In genomic region chr7:99289185-99289584, GRCh38 we compare ENCODE assay signal across 37 cellular contexts. TPM values are rescaled to one million over a fixed set of nuclear protein-coding genes. Genes with fewer than 3 reads are reported as not detected.
"Had no signal": no experiment of that assay in that cellular context is flagged by ENCODE, and none has a peak within 500 bp of the region (broad histone marks: within the 10 kb centered on the region; RNA-seq: fewer than 3 reads in every experiment).

No MANE protein-coding gene starts in this region.

- H3K4me1 ChIP-seq: adrenal gland, body of pancreas, esophagus muscularis mucosa, foreskin keratinocyte, gastroesophageal sphincter had no signal

- H3K9me3 Mint-ChIP-seq: activated CD4-positive, alpha-beta memory T cell treated with anti-CD3 and anti-CD28 coated beads for 36 hours; activated CD4-positive, alpha-beta T cell treated with anti-CD3 and anti-CD28 coated beads, Interleukin-2, amount 10 ng/mL, durations not matched to agents 24 days and 14 days; activated naive CD4-positive, alpha-beta T cell treated with anti-CD3 and anti-CD28 coated beads for 36 hours; activated naive CD4-positive, alpha-beta T cell treated with anti-CD3 and anti-CD28 coated beads, Interleukin-2, amount 50 U/mL, for 24 hours; activated naive CD8-positive, alpha-beta T cell treated with anti-CD3 and anti-CD28 coated beads for 36 hours; activated naive CD8-positive, alpha-beta T cell treated with anti-CD3 and anti-CD28 coated beads, Interleukin-2, amount 50 U/mL, for 24 hours; activated T-helper 1 cell treated with anti-CD3 and anti-CD28 coated beads, Interleukin-12 subunit alpha, Interleukin-12 subunit beta, Interleukin-2, Interleukin-4 antibody, amounts not matched to agents 30 ng/mL and 10 ng/mL and 1 ng/mL, durations not matched to agents 14 hours and 24 hours and 36 hours; activated T-helper 2 cell treated with anti-CD3 and anti-CD28 coated beads, Interferon-gamma antibody, Interleukin-2, Interleukin-4, amounts not matched to agents 10 μg/mL and 5 μg/mL and 100 μg/mL, durations not matched to agents 14 hours and 24 hours and 36 hours; effector memory CD8-positive, alpha-beta T cell; T-helper 2 cell treated with Interferon-gamma antibody and Interleukin-4, amounts not matched to agents 5 μg/mL and 100 μg/mL, for 36 hours had no signal

- H3K9me3 ChIP-seq: adrenal gland, body of pancreas, esophagus muscularis mucosa, gastroesophageal sphincter had no signal

- H3K36me3 ChIP-seq: adrenal gland, esophagus muscularis mucosa, gastroesophageal sphincter, WERI-Rb-1 had no signal

- H3K36me3 Mint-ChIP-seq: activated CD4-positive, alpha-beta memory T cell treated with anti-CD3 and anti-CD28 coated beads for 36 hours; activated CD8-positive, alpha-beta memory T cell treated with anti-CD3 and anti-CD28 coated beads, Interleukin-2, amount 10 ng/mL, durations not matched to agents 7 days and 5 days; activated naive CD4-positive, alpha-beta T cell treated with anti-CD3 and anti-CD28 coated beads, Interleukin-2, amount 50 U/mL, for 24 hours; activated naive CD8-positive, alpha-beta T cell treated with anti-CD3 and anti-CD28 coated beads for 36 hours had no signal

- H3K27me3 ChIP-seq: adrenal gland, body of pancreas, esophagus muscularis mucosa, foreskin keratinocyte, gastroesophageal sphincter had no signal

- H3K27ac ChIP-seq: adrenal gland, body of pancreas, esophagus muscularis mucosa, foreskin keratinocyte, gastroesophageal sphincter, WERI-Rb-1 had no signal

- H3K27me3 Mint-ChIP-seq: activated CD4-positive, alpha-beta memory T cell treated with anti-CD3 and anti-CD28 coated beads for 36 hours; activated CD4-positive, alpha-beta T cell treated with anti-CD3 and anti-CD28 coated beads for 36 hours; activated CD4-positive, alpha-beta T cell treated with anti-CD3 and anti-CD28 coated beads, Interleukin-2, amount 10 ng/mL, durations not matched to agents 24 days and 14 days; activated CD8-positive, alpha-beta memory T cell treated with anti-CD3 and anti-CD28 coated beads, Interleukin-2, amount 10 ng/mL, durations not matched to agents 7 days and 5 days; activated naive CD4-positive, alpha-beta T cell treated with anti-CD3 and anti-CD28 coated beads, Interleukin-2, amount 50 U/mL, for 24 hours; activated naive CD8-positive, alpha-beta T cell treated with anti-CD3 and anti-CD28 coated beads for 36 hours; activated naive CD8-positive, alpha-beta T cell treated with anti-CD3 and anti-CD28 coated beads, Interleukin-2, amount 50 U/mL, for 24 hours had no signal

- H3K4me3 Mint-ChIP-seq: activated CD4-positive, alpha-beta memory T cell treated with anti-CD3 and anti-CD28 coated beads for 36 hours; activated CD4-positive, alpha-beta T cell treated with anti-CD3 and anti-CD28 coated beads for 36 hours; activated CD4-positive, alpha-beta T cell treated with anti-CD3 and anti-CD28 coated beads, Interleukin-2, amount 10 ng/mL, durations not matched to agents 24 days and 14 days; activated CD8-positive, alpha-beta memory T cell treated with anti-CD3 and anti-CD28 coated beads, Interleukin-2, amount 10 ng/mL, durations not matched to agents 7 days and 5 days; activated CD8-positive, alpha-beta T cell treated with anti-CD3 and anti-CD28 coated beads, Interleukin-2, amount 10 ng/mL, durations not matched to agents 7 days and 5 days; activated naive CD4-positive, alpha-beta T cell treated with anti-CD3 and anti-CD28 coated beads for 36 hours; activated naive CD4-positive, alpha-beta T cell treated with anti-CD3 and anti-CD28 coated beads, Interleukin-2, amount 50 U/mL, for 24 hours; activated naive CD8-positive, alpha-beta T cell treated with anti-CD3 and anti-CD28 coated beads for 36 hours; activated naive CD8-positive, alpha-beta T cell treated with anti-CD3 and anti-CD28 coated beads, Interleukin-2, amount 50 U/mL, for 24 hours; activated T-helper 1 cell treated with anti-CD3 and anti-CD28 coated beads, Interleukin-12 subunit alpha, Interleukin-12 subunit beta, Interleukin-2, Interleukin-4 antibody, amounts not matched to agents 30 ng/mL and 10 ng/mL and 1 ng/mL, durations not matched to agents 14 hours and 24 hours and 36 hours; effector memory CD8-positive, alpha-beta T cell; T-helper 17 cell; T-helper 2 cell treated with Interferon-gamma antibody and Interleukin-4, amounts not matched to agents 5 μg/mL and 100 μg/mL, for 36 hours had no signal

- DNase-seq: activated CD4-positive, alpha-beta memory T cell treated with anti-CD3 and anti-CD28 coated beads for 36 hours; activated CD4-positive, alpha-beta T cell treated with anti-CD3 and anti-CD28 coated beads for 36 hours; activated CD4-positive, alpha-beta T cell treated with anti-CD3 and anti-CD28 coated beads, Interleukin-2, amount 10 ng/mL, durations not matched to agents 24 days and 14 days; activated CD4-positive, CD25-positive, alpha-beta regulatory T cell; activated CD4-positive, CD25-positive, alpha-beta regulatory T cell treated with anti-CD3 and anti-CD28 coated beads, Interleukin-2, amount 50 U/mL, for 72 hours; activated CD8-positive, alpha-beta memory T cell treated with anti-CD3 and anti-CD28 coated beads, Interleukin-2, amount 10 ng/mL, durations not matched to agents 7 days and 5 days; activated CD8-positive, alpha-beta memory T cell treated with anti-CD3 and anti-CD28 coated beads, Interleukin-2, amount 50 U/mL, for 4 hours; activated CD8-positive, alpha-beta T cell treated with anti-CD3 and anti-CD28 coated beads, Interleukin-2, amount 10 ng/mL, durations not matched to agents 7 days and 5 days; activated effector memory CD4-positive, alpha-beta T cell treated with anti-CD3 and anti-CD28 coated beads, Interleukin-2, amount 50 U/mL, for 16 hours; activated naive CD4-positive, alpha-beta T cell treated with anti-CD3 and anti-CD28 coated beads for 36 hours; activated naive CD8-positive, alpha-beta T cell treated with anti-CD3 and anti-CD28 coated beads for 36 hours; activated naive CD8-positive, alpha-beta T cell treated with anti-CD3 and anti-CD28 coated beads, Interleukin-2, amount 50 U/mL, for 24 hours; activated T-cell treated with anti-CD3 and anti-CD28 coated beads, Interleukin-2, amount 50 U/mL, for 1 hour; activated T-cell treated with anti-CD3 and anti-CD28 coated beads, Interleukin-2, amount 50 U/mL, for 48 hours; adrenal gland; amygdala; aorta; caudate nucleus; cortex of kidney; dermis blood vessel endothelial cell; effector CD4-positive, alpha-beta T cell; effector memory CD8-positive, alpha-beta T cell; erythroblast; foreskin keratinocyte; T-helper 1 cell; T-helper 17 cell; T1000; WERI-Rb-1 had no signal

- H3K4me1 Mint-ChIP-seq: activated CD4-positive, alpha-beta T cell treated with anti-CD3 and anti-CD28 coated beads for 36 hours; activated CD4-positive, alpha-beta T cell treated with anti-CD3 and anti-CD28 coated beads, Interleukin-2, amount 10 ng/mL, durations not matched to agents 24 days and 14 days; activated CD8-positive, alpha-beta memory T cell treated with anti-CD3 and anti-CD28 coated beads, Interleukin-2, amount 10 ng/mL, durations not matched to agents 7 days and 5 days; activated naive CD4-positive, alpha-beta T cell treated with anti-CD3 and anti-CD28 coated beads, Interleukin-2, amount 50 U/mL, for 24 hours; activated naive CD8-positive, alpha-beta T cell treated with anti-CD3 and anti-CD28 coated beads for 36 hours; activated naive CD8-positive, alpha-beta T cell treated with anti-CD3 and anti-CD28 coated beads, Interleukin-2, amount 50 U/mL, for 24 hours; T-helper 17 cell had no signal

- H3K27ac Mint-ChIP-seq: activated CD4-positive, alpha-beta memory T cell treated with anti-CD3 and anti-CD28 coated beads for 36 hours; activated CD4-positive, alpha-beta T cell treated with anti-CD3 and anti-CD28 coated beads for 36 hours; activated CD4-positive, alpha-beta T cell treated with anti-CD3 and anti-CD28 coated beads, Interleukin-2, amount 10 ng/mL, durations not matched to agents 24 days and 14 days; activated CD8-positive, alpha-beta memory T cell treated with anti-CD3 and anti-CD28 coated beads, Interleukin-2, amount 10 ng/mL, durations not matched to agents 7 days and 5 days; activated CD8-positive, alpha-beta T cell treated with anti-CD3 and anti-CD28 coated beads, Interleukin-2, amount 10 ng/mL, durations not matched to agents 7 days and 5 days; activated naive CD4-positive, alpha-beta T cell treated with anti-CD3 and anti-CD28 coated beads for 36 hours; activated naive CD4-positive, alpha-beta T cell treated with anti-CD3 and anti-CD28 coated beads, Interleukin-2, amount 50 U/mL, for 24 hours; activated naive CD8-positive, alpha-beta T cell treated with anti-CD3 and anti-CD28 coated beads for 36 hours; activated naive CD8-positive, alpha-beta T cell treated with anti-CD3 and anti-CD28 coated beads, Interleukin-2, amount 50 U/mL, for 24 hours; activated T-helper 1 cell treated with anti-CD3 and anti-CD28 coated beads, Interleukin-12 subunit alpha, Interleukin-12 subunit beta, Interleukin-2, Interleukin-4 antibody, amounts not matched to agents 30 ng/mL and 10 ng/mL and 1 ng/mL, durations not matched to agents 14 hours and 24 hours and 36 hours; activated T-helper 2 cell treated with anti-CD3 and anti-CD28 coated beads, Interferon-gamma antibody, Interleukin-2, Interleukin-4, amounts not matched to agents 10 μg/mL and 5 μg/mL and 100 μg/mL, durations not matched to agents 14 hours and 24 hours and 36 hours; effector memory CD8-positive, alpha-beta T cell; T-helper 17 cell; T-helper 2 cell treated with Interferon-gamma antibody and Interleukin-4, amounts not matched to agents 5 μg/mL and 100 μg/mL, for 36 hours had no signal

- H3K4me3 ChIP-seq: adrenal gland, body of pancreas, esophagus muscularis mucosa, gastroesophageal sphincter had no signal

- ATAC-seq: activated CD4-positive, alpha-beta T cell treated with anti-CD3 and anti-CD28 coated beads for 36 hours; activated CD8-positive, alpha-beta memory T cell treated with anti-CD3 and anti-CD28 coated beads, Interleukin-2, amount 10 ng/mL, durations not matched to agents 7 days and 5 days; activated CD8-positive, alpha-beta T cell treated with anti-CD3 and anti-CD28 coated beads, Interleukin-2, amount 10 ng/mL, durations not matched to agents 7 days and 5 days; activated naive CD8-positive, alpha-beta T cell treated with anti-CD3 and anti-CD28 coated beads, Interleukin-2, amount 50 U/mL, for 24 hours; body of pancreas; effector memory CD8-positive, alpha-beta T cell; foreskin keratinocyte; gastroesophageal sphincter; T-helper 17 cell had no signal

RNA-seq across cellular contexts. Expression of gene MYH16, which starts 16.5 kb away (rescaled TPM):
- total RNA-seq: activated CD4-positive, alpha-beta memory T cell treated with anti-CD3 and anti-CD28 coated beads for 36 hours; activated CD4-positive, alpha-beta T cell treated with anti-CD3 and anti-CD28 coated beads for 36 hours; activated CD4-positive, alpha-beta T cell treated with anti-CD3 and anti-CD28 coated beads, Interleukin-2, amount 10 ng/mL, durations not matched to agents 24 days and 14 days; activated CD8-positive, alpha-beta memory T cell treated with anti-CD3 and anti-CD28 coated beads for 36 hours; activated CD8-positive, alpha-beta memory T cell treated with anti-CD3 and anti-CD28 coated beads, Interleukin-2, amount 10 ng/mL, durations not matched to agents 7 days and 5 days; activated CD8-positive, alpha-beta T cell treated with anti-CD3 and anti-CD28 coated beads, Interleukin-2, amount 10 ng/mL, durations not matched to agents 7 days and 5 days; activated naive CD4-positive, alpha-beta T cell treated with anti-CD3 and anti-CD28 coated beads for 36 hours; activated naive CD8-positive, alpha-beta T cell treated with anti-CD3 and anti-CD28 coated beads for 36 hours; activated T-helper 1 cell treated with anti-CD3 and anti-CD28 coated beads, Interleukin-12 subunit alpha, Interleukin-12 subunit beta, Interleukin-2, Interleukin-4 antibody, amounts not matched to agents 30 ng/mL and 10 ng/mL and 1 ng/mL, durations not matched to agents 14 hours and 24 hours and 36 hours; activated T-helper 2 cell treated with anti-CD3 and anti-CD28 coated beads, Interferon-gamma antibody, Interleukin-2, Interleukin-4, amounts not matched to agents 10 μg/mL and 5 μg/mL and 100 μg/mL, durations not matched to agents 14 hours and 24 hours and 36 hours; adrenal gland; chondrocyte; dermis blood vessel endothelial cell; esophagus muscularis mucosa; gastroesophageal sphincter; T-helper 17 cell had no signal
- polyA plus RNA-seq: aorta had no signal
